ENCODE assay signal across 8 cellular contexts in the genomic region with DNA sequence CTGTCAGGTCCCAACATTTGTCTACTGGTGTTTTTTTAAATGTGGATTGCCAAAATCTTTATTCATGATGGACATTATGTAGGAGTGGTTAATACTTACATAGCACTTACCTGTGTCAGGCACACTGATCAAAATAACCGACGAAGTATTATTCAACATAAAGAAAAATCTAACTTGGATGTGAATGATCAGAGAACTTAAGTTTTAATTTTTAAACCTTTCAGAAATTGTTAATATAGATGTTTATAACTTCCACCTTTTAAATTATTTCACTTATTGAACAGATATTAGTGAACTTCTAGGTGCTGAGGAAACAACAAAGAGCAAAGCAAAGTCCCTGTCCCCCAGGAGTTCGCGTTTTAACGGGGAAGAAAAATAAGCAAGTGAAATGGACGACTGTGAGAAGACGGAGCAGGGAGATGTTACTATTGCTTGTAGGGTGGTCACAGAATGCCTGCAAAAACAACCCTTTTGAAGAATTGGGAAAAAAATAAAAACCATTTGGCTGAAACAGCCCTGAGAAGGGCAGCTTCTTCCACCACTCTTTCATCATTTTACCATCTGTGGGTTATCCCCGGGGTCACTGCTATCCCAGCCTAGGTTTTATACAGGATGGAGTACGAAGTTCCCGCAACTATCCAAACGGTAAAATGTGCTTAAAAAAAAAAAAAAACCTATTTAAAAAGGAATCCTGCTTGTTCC. TPM values are rescaled to one million over a fixed set of nuclear protein-coding genes. Genes with fewer than 3 reads are reported as not detected.
DNase-seq lines count a peak whose midpoint lies in the region; ATAC-seq, FAIRE-seq and TF ChIP-seq lines count a peak whose summit lies in the region.

No MANE protein-coding gene starts in this region.

- 14 to 17% (median 15%) methylated on average over 11 of the region's 11 CpGs for WGBS in adrenal gland, 4 donors
- 12 to 13% methylated on average over 11 of the region's 11 CpGs for WGBS in testis, 2 donors

- no peak for FAIRE-seq in keratinocyte (lab: Jason Lieb, UNC)

- dilution Hi-C loops in keratinocyte (cut with MboI; ENCODE audit: extremely low pct_ligation_motif_present, low sequenced_read_pairs), result no loop called here

- H3K27ac ChIP-seq in adrenal gland (peak overlapping the region in 4 of 5 donors; percentile 67 to 93 (median 84)), keratinocyte (ENCODE audit: control insufficient read depth, insufficient read depth, low read length) (peak overlapping the region; percentile 54), testis (peak overlapping the region; percentile 86 to 94)

- H3K36me3 Mint-ChIP-seq in CD14-positive monocyte, result peaks cover 16 to 17% of the 10 kb centered on the region in 2 donors

- peaks cover 0 to 4% (median 0%) of the 10 kb centered on the region in 3 donors for H3K27me3 Mint-ChIP-seq in CD14-positive monocyte (ENCODE audit: low read depth in 3 of 3)

- H3K4me1 ChIP-seq in adrenal gland (replicated peaks in 1 of 2) (peaks cover 5 to 14% of the 10 kb centered on the region in 2 donors), keratinocyte (ENCODE audit: control insufficient read depth, extremely low read depth, insufficient read depth, low read length) (peaks cover 3% of the 10 kb centered on the region), testis (no peaks in the 10 kb centered on the region)

- DNase-seq in CD14-positive monocyte (ENCODE audit: low spot score) (no peak), adrenal gland (no peak), keratinocyte (ENCODE audit: low read depth, low spot score) (no peak), testis (no peak), NK-92 (lab: John Stamatoyannopoulos, UW; ENCODE audit: unreplicated experiment) (no peak)

- peaks cover 0 to 4% (median 0%) of the 10 kb centered on the region in 7 donors for H3K9me3 Mint-ChIP-seq in CD14-positive monocyte

- no peaks in the 10 kb centered on the region for H4K20me1 ChIP-seq in keratinocyte (ENCODE audit: control insufficient read depth, extremely low read depth, insufficient read depth, low read length)

- peak overlapping the region in 5 of 7 donors; percentile 53 to 89 (median 85) for H3K27ac Mint-ChIP-seq in CD14-positive monocyte

- H3K27me3 ChIP-seq in adrenal gland (no peaks in the 10 kb centered on the region), keratinocyte (ENCODE audit: control insufficient read depth, extremely low read depth, insufficient read depth, low read length) (no peaks in the 10 kb centered on the region), testis (no peaks in the 10 kb centered on the region)

- H3K4me3 Mint-ChIP-seq in CD14-positive monocyte, result peak overlapping the region; percentile 88 to 93

- H3K4me1 Mint-ChIP-seq in CD14-positive monocyte, result peaks cover 39% of the 10 kb centered on the region

- H3K36me3 ChIP-seq in adrenal gland (replicated peaks in 1 of 2) (peaks cover 0 to 4% of the 10 kb centered on the region in 2 donors), keratinocyte (ENCODE audit: control insufficient read depth in 2 of 2, extremely low read depth in 1 of 2, insufficient read depth in 2 of 2, low read length in 2 of 2) (no peaks in the 10 kb centered on the region), testis (ENCODE audit: low read depth, missing control alignments) (no peaks in the 10 kb centered on the region)

- peak overlapping the region in 3 of 4 donors; percentile 43 to 83 (median 77) for H3K4me3 ChIP-seq in adrenal gland
- peak overlapping the region; percentile 59 to 80 (median 67) for H3K4me3 ChIP-seq in keratinocyte (ENCODE audit: control insufficient read depth in 2 of 3, extremely low read depth in 1 of 3, insufficient read depth in 2 of 3, low read depth in 1 of 3, low read length in 3 of 3)
- H3K4me3 ChIP-seq in testis, result peak overlapping the region; percentile 87 to 91

- peak; percentile 8 for ATAC-seq in HG02852 (IDR thresholded peaks at IDR 0.05; ENCODE audit: unreplicated experiment)
- ATAC-seq in HG02759 (IDR thresholded peaks at IDR 0.05; ENCODE audit: unreplicated experiment), result no peak
- no peak for ATAC-seq in HG02840 (IDR thresholded peaks at IDR 0.05; ENCODE audit: low FRiP score, unreplicated experiment)

- TF ChIP-seq POLR2A in adrenal gland (IDR thresholded peaks at IDR 0.05) (no peak), testis (IDR thresholded peaks at IDR 0.05) (no peak)

- H3K9ac ChIP-seq in keratinocyte (ENCODE audit: control insufficient read depth, extremely low read depth, insufficient read depth, low read length), result peak overlapping the region; percentile 82

- H3K79me2 ChIP-seq in keratinocyte (ENCODE audit: control insufficient read depth, insufficient read depth, low read length), result no peaks in the 10 kb centered on the region

- peak overlapping the region; percentile 84 for H2AFZ ChIP-seq in keratinocyte (ENCODE audit: control insufficient read depth, low read length)

- intact Hi-C loops in CD14-positive monocyte (cut with micrococcal nuclease) (loop anchor here in 1 of 2 donors (5.0 kb wide), 1 partner anchor 44 kb away; no protein-coding TSS in a partner anchor), adrenal gland (cut with DNase I) (loop anchor here in 1 of 2 donors (10.0 kb wide), 1 partner anchor 72 kb away; no protein-coding TSS in a partner anchor), testis (cut with DNase I; ENCODE audit: low total_unique reads) (no loop called here)

- peak overlapping the region; percentile 72 for H3K4me2 ChIP-seq in keratinocyte (ENCODE audit: control insufficient read depth, extremely low read depth, insufficient read depth, low read depth, low read length)

- no peaks in the 10 kb centered on the region for H3K9me3 ChIP-seq in adrenal gland (replicated peaks in 1 of 3)
- H3K9me3 ChIP-seq in keratinocyte (ENCODE audit: control insufficient read depth, low read depth, low read length), result no peaks in the 10 kb centered on the region
- no peaks in the 10 kb centered on the region for H3K9me3 ChIP-seq in testis

- no peaks in the 10 kb centered on the region for H3K9me1 ChIP-seq in keratinocyte (ENCODE audit: control insufficient read depth, extremely low read depth, insufficient read depth, low read length)

- TF ChIP-seq CTCF in CD14-positive monocyte (IDR thresholded peaks at IDR 0.05), result no peak
- no peak for TF ChIP-seq CTCF in adrenal gland (IDR thresholded peaks at IDR 0.05)
- no peak for TF ChIP-seq CTCF in keratinocyte (optimal IDR thresholded peaks at IDR 0.05 in 1 of 3, IDR thresholded peaks at IDR 0.05 in 1 of 3, conservative IDR thresholded peaks at IDR 0.05 in 1 of 3; ENCODE audit: extremely low read depth in 1 of 3, insufficient read depth in 2 of 3, low read length in 3 of 3)
- TF ChIP-seq CTCF in testis (IDR thresholded peaks at IDR 0.05), result no peak

RNA-seq across cellular contexts. Expression of a gene that starts 0.9 kb away (rescaled TPM):
- 10 to 100 TPM; 54.8 to 57.1 TPM for polyA plus RNA-seq in CD14-positive monocyte
- 10 to 100 TPM; 20.7 to 50.3 (median 28.4) TPM for total RNA-seq in adrenal gland
- 10 to 100 TPM in 2 of 3 donors, 1 to 10 TPM in 1; 8.3 to 21.7 (median 14.7) TPM for polyA plus RNA-seq in adrenal gland
- 4.6 to 7.7 TPM (median 7.0 TPM) in 3 replicates for polyA plus RNA-seq in keratinocyte
- polyA plus RNA-seq in keratinocyte (2011; ENCODE audit: low read depth), result 1.4 TPM
- polyA plus RNA-seq in keratinocyte (2011; cell fraction: cytosol; rRNA removed), result 3.8 and 6.4 TPM in 2 replicates
- 11.2 and 11.8 TPM in 2 replicates for polyA plus RNA-seq in keratinocyte (2011; cell fraction: nucleus; rRNA removed)
- polyA plus RNA-seq in keratinocyte (2012; ENCODE audit: low replicate concordance), result 3.7 and 5.2 TPM in 2 replicates
- polyA minus RNA-seq in keratinocyte, result 4.9 to 9.7 TPM (median 8.8 TPM) in 3 replicates
- polyA minus RNA-seq in keratinocyte (2011; cell fraction: cytosol; rRNA and poly(A)+ RNA removed), result 3.5 TPM
- polyA minus RNA-seq in keratinocyte (2011; cell fraction: nucleus; rRNA and poly(A)+ RNA removed), result 9.9 and 14.8 TPM in 2 replicates
- 10 to 100 TPM; 53.6 to 69.7 TPM for total RNA-seq in testis
- 471 TPM for polyA plus RNA-seq in testis (ENCODE audit: insufficient read depth, low read depth, low replicate concordance)
